13 cellular contexts compared by ENCODE assay signal in the genomic region with DNA sequence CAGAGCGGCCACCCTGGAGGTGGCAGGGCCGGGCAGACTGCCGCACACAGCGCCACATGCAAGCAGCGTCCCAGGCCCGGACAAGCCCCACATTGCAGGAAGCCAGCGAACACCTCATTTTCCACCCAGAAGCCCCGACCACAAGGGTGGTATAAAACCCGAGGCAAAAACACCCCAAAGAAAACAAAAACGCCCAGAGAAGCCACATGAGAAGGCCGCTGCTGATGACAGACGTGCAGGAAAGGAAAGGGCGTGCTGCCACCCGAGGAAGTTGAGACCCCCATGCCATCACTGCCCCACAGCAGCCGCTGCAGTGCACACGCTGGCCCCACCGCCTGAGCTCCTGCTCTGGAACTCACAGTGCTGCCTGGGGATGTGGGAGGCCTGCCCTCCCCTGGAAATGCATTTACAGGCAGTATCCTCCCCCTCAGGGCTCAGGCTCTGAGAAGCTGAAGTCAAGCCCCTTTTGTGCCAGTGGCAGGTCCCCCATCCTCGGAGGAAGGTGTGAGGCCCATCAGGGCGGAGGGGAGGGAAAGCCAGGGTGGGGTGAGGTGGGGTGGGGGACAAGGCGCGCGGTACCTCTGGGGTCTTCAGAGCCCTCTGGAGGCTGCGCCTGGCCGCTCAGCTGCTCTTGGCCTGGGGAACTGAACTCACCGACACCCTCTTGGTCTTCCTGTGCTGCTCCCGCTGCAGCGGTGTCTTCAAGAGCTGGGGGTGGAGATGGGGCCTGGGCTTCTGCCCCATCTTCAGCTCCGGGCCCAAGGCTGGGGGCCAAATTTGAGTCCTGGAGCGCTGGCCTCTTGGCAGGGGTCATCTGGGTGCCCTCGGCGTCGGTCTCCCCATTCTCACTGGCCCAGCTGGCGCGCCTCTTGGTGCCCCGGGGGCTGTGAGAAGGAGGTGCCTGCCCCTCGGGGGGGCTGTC.
DNase-seq lines count a peak whose midpoint lies in the region; ATAC-seq and TF ChIP-seq lines count a peak whose summit lies in the region.
"Had no signal": no experiment of that assay in that cellular context is flagged by ENCODE, and none has a peak within 500 bp of the region (broad histone marks: within the 10 kb centered on the region; RNA-seq: fewer than 3 reads in every experiment).

No MANE protein-coding gene starts in this region.

- intact Hi-C loops in mucosa of descending colon (cut with DNase I, micrococcal nuclease): no loop called here

- peak; percentile 35 for DNase-seq in activated CD4-positive, alpha-beta T cell treated with anti-CD3 and anti-CD28 coated beads for 1 hour
- no peak for DNase-seq in activated CD4-positive, alpha-beta T cell treated with anti-CD3 and anti-CD28 coated beads for 48 hours
- DNase-seq in activated effector memory CD4-positive, alpha-beta T cell treated with Interleukin-2 at 50 U/mL for 16 hours: peak; percentile 49
- DNase-seq in mucosa of descending colon (peak in 1 of 3 donors; percentile 52), NCI-H1048 (lab: John Stamatoyannopoulos, UW) (no peak), NCI-H446 (lab: John Stamatoyannopoulos, UW) (no peak)
- peak; percentile 70 for DNase-seq in stimulated activated naive CD8-positive, alpha-beta T cell treated with anti-CD3 and anti-CD28 coated beads, Interleukin-15, Interleukin-2, amounts not matched to agents 100 U/mL and 50 U/mL, for 24 hours
- DNase-seq: islet precursor cell, NCI-H2081 treated with DMSO at 0.1 percent for 48 hours, nephron progenitor cell had no signal

- no peak overlapping the region for H3K4me3 ChIP-seq in mucosa of descending colon
- H3K4me3 ChIP-seq: coronary artery, K562 had no signal

- TF ChIP-seq CTCF in mucosa of descending colon (IDR thresholded peaks at IDR 0.05): no peak

- H3K36me3 ChIP-seq in mucosa of descending colon (ENCODE audit: low read depth): peaks cover 15% of the 10 kb centered on the region

- H3K4me1 ChIP-seq in mucosa of descending colon (ENCODE audit: low read depth): no peaks in the 10 kb centered on the region

- peak; percentile 33 for ATAC-seq in mucosa of descending colon
- ATAC-seq in stimulated activated naive CD8-positive, alpha-beta T cell treated with anti-CD3 and anti-CD28 coated beads, Interleukin-15, Interleukin-2, amounts not matched to agents 100 U/mL and 50 U/mL, for 24 hours: peak; percentile 83
- no peak for ATAC-seq in HG03521 (IDR thresholded peaks at IDR 0.05; ENCODE audit: unreplicated experiment)
- ATAC-seq: K562 had no signal

- no peaks in the 10 kb centered on the region for H3K9me3 ChIP-seq in mucosa of descending colon

Comparison
In these comparisons a context has a peak if more than half of its experiments do, and no peak if none do; other contexts are left out.
1. DNase-seq: peak in activated CD4-positive, alpha-beta T cell treated with anti-CD3 and anti-CD28 coated beads for 1 hour (single experiment), activated effector memory CD4-positive, alpha-beta T cell treated with Interleukin-2 at 50 U/mL for 16 hours (single experiment) and stimulated activated naive CD8-positive, alpha-beta T cell treated with anti-CD3 and anti-CD28 coated beads, Interleukin-15, Interleukin-2, amounts not matched to agents 100 U/mL and 50 U/mL, for 24 hours (single experiment); none in activated CD4-positive, alpha-beta T cell treated with anti-CD3 and anti-CD28 coated beads for 48 hours (single experiment), NCI-H1048 (single experiment) and NCI-H446 (0 of 2).